8 cellular contexts compared by ENCODE assay signal in genomic region chrX:24050522-24051318, GRCh38. TPM values are rescaled to one million over a fixed set of nuclear protein-coding genes. Genes with fewer than 3 reads are reported as not detected.
A peak's percentile ranks its signal among the peaks of the same experiment; 100 is the strongest.
DNase-seq lines count a peak whose midpoint lies in the region; ATAC-seq, FAIRE-seq and TF ChIP-seq lines count a peak whose summit lies in the region.
"Not testable (repeated sequence)": the region's sequence is repeated elsewhere in the genome, so short reads cannot be mapped to it uniquely, and the experiment has no call there.

No MANE protein-coding gene starts in this region.

- H3K4me3 Mint-ChIP-seq in CD8-positive, alpha-beta memory T cell, result peak overlapping the region in 5 of 7 donors; percentile 39 to 64 (median 46)
- not testable (repeated sequence) for H3K4me3 Mint-ChIP-seq in WTC11
- H3K4me3 Mint-ChIP-seq in activated T-cell treated with anti-CD3 and anti-CD28 coated beads, Interleukin-2, amount 50 U/mL, for 72 hours, result peak overlapping the region; percentile 27 to 59
- peak overlapping the region; percentile 38 for H3K4me3 Mint-ChIP-seq in activated naive CD8-positive, alpha-beta T cell treated with anti-CD3 and anti-CD28 coated beads, Interleukin-2, amount 50 U/mL, for 24 hours

- intact Hi-C loops in HepG2 (cut with micrococcal nuclease; ENCODE audit: unreplicated experiment); testis (cut with DNase I; ENCODE audit: low total_unique reads): not testable (repeated sequence)

- not testable (repeated sequence) for H2AFZ ChIP-seq in HepG2 (ENCODE audit: low read length)
- H2AFZ ChIP-seq in neuronal stem cell (ENCODE audit: low read length), result peak overlapping the region; percentile 22

- TSS peak; percentile 55 for BruUV-seq in HepG2 (replicated peaks; lab: Mats Ljungman, UMichigan)

- not testable (repeated sequence) for H4K91ac ChIP-seq in neuronal stem cell (ENCODE audit: low read depth, low read length, poor library complexity)

- TF ChIP-seq RAD21 in HepG2 (CRISPR knock-in tag; IDR thresholded peaks at IDR 0.05), result not testable (repeated sequence)

- not testable (repeated sequence) for TF ChIP-seq EP300 in HepG2 (IDR thresholded peaks at IDR 0.05; ENCODE audit: low read depth in 2 of 2, low read length in 2 of 2); HepG2 (CRISPR knock-in tag; IDR thresholded peaks at IDR 0.05; ENCODE audit: borderline replicate concordance)

- WGBS in HepG2 (ENCODE audit: low lambda C conversion rate), result 0% methylated on average over 7 of the region's 26 CpGs
- WGBS in neuronal stem cell (ENCODE audit: extremely low coverage in 2 of 2, insufficient read length in 2 of 2, insufficient replicate concordance in 1 of 2), 2 donors, result no CpG with 5 or more reads among the region's 26 CpGs
- 73 to 100% methylated on average over 1 to 25 of the region's 26 CpGs for WGBS in testis, 2 donors

- not testable (repeated sequence) for H3K36me3 Mint-ChIP-seq in CD8-positive, alpha-beta memory T cell; WTC11; activated T-cell treated with anti-CD3 and anti-CD28 coated beads, Interleukin-2, amount 50 U/mL, for 72 hours (ENCODE audit: insufficient read depth in 2 of 2); activated naive CD8-positive, alpha-beta T cell treated with anti-CD3 and anti-CD28 coated beads, Interleukin-2, amount 50 U/mL, for 24 hours (ENCODE audit: low read depth)

- not testable (repeated sequence) for H3K4me1 Mint-ChIP-seq in CD8-positive, alpha-beta memory T cell; WTC11; activated T-cell treated with anti-CD3 and anti-CD28 coated beads, Interleukin-2, amount 50 U/mL, for 72 hours (ENCODE audit: low read depth); activated naive CD8-positive, alpha-beta T cell treated with anti-CD3 and anti-CD28 coated beads, Interleukin-2, amount 50 U/mL, for 24 hours

- not testable (repeated sequence) for H3K4ac ChIP-seq in neuronal stem cell (ENCODE audit: low read length)

- not testable (repeated sequence) for H3K18ac ChIP-seq in neuronal stem cell (ENCODE audit: low read length)

- not testable (repeated sequence) for H3K27me3 ChIP-seq in CD8-positive, alpha-beta memory T cell (ENCODE audit: insufficient read depth, low read length, poor library complexity, severe bottlenecking); HepG2 (ENCODE audit: control insufficient read depth in 1 of 2, insufficient read depth in 2 of 2, low read length in 2 of 2); neuronal stem cell (ENCODE audit: control insufficient read depth in 3 of 3, insufficient read depth in 3 of 3, low read depth in 1 of 3, low read length in 3 of 3); testis

- DNase-seq in CD8-positive, alpha-beta memory T cell; WTC11 (ENCODE audit: low spot score); activated T-cell treated with anti-CD3 and anti-CD28 coated beads, Interleukin-2, amount 50 U/mL, for 72 hours; activated naive CD8-positive, alpha-beta T cell treated with anti-CD3 and anti-CD28 coated beads, Interleukin-2, amount 50 U/mL, for 24 hours; neuronal stem cell (ENCODE audit: low spot score): not testable (repeated sequence)
- DNase-seq in OCI-M1 (lab: John Stamatoyannopoulos, UW) (peak; percentile 34), HepG2 (ENCODE audit: low spot score) (peak; percentile 45), testis (peak; percentile 71)

- not testable (repeated sequence) for H3K79me1 ChIP-seq in neuronal stem cell (ENCODE audit: low read depth, low read length)

- H2AK5ac ChIP-seq in neuronal stem cell (ENCODE audit: low read depth, low read length), result not testable (repeated sequence)

- not testable (repeated sequence) for FAIRE-seq in HepG2 (lab: Jason Lieb, UNC)

- H2BK12ac ChIP-seq in neuronal stem cell (ENCODE audit: low read length), result not testable (repeated sequence)

- H3K23ac ChIP-seq in neuronal stem cell (ENCODE audit: low read depth, low read length, poor library complexity), result not testable (repeated sequence)

- ATAC-seq in WTC11; activated T-cell treated with anti-CD3 and anti-CD28 coated beads, Interleukin-2, amount 50 U/mL, for 72 hours (replicated peaks in 1 of 2); activated naive CD8-positive, alpha-beta T cell treated with anti-CD3 and anti-CD28 coated beads, Interleukin-2, amount 50 U/mL, for 24 hours: not testable (repeated sequence)
- peak; percentile 47 for ATAC-seq in HepG2

- H3K14ac ChIP-seq in neuronal stem cell (ENCODE audit: low read length), result not testable (repeated sequence)

- not testable (repeated sequence) for H3K9me3 ChIP-seq in CD8-positive, alpha-beta memory T cell (ENCODE audit: low read length); HepG2 (ENCODE audit: low read length); neuronal stem cell (replicated peaks in 1 of 2; ENCODE audit: control insufficient read depth in 2 of 2, insufficient read depth in 1 of 2, low read depth in 1 of 2, low read length in 2 of 2); testis

- TF ChIP-seq CTCF in WTC11 (IDR thresholded peaks at IDR 0.05); testis (IDR thresholded peaks at IDR 0.05): not testable (repeated sequence)
- TF ChIP-seq CTCF in HepG2 (CRISPR knock-in tag; IDR thresholded peaks at IDR 0.05), result peak; percentile 11; the same call in 1 of the 2 replicates

- H3K9me3 Mint-ChIP-seq in CD8-positive, alpha-beta memory T cell; WTC11; activated T-cell treated with anti-CD3 and anti-CD28 coated beads, Interleukin-2, amount 50 U/mL, for 72 hours; activated naive CD8-positive, alpha-beta T cell treated with anti-CD3 and anti-CD28 coated beads, Interleukin-2, amount 50 U/mL, for 24 hours: not testable (repeated sequence)

- H3K36me3 ChIP-seq in CD8-positive, alpha-beta memory T cell (ENCODE audit: insufficient read depth, low read length); HepG2 (replicated peaks in 1 of 2; ENCODE audit: control insufficient read depth in 1 of 2, insufficient read depth in 2 of 2, low read length in 2 of 2); neuronal stem cell (replicated peaks in 1 of 2; ENCODE audit: control insufficient read depth in 2 of 2, insufficient read depth in 2 of 2, low read length in 2 of 2); testis (ENCODE audit: low read depth, missing control alignments): not testable (repeated sequence)

- H4K8ac ChIP-seq in neuronal stem cell (ENCODE audit: low read depth, low read length), result not testable (repeated sequence)

- CTCF ChIA-PET in CD8-positive, alpha-beta memory T cell (lab: Charles Lee); WTC11 (lab: Charles Lee); HepG2 (lab: Yijun Ruan, JAX; ENCODE audit: low intra/inter-chr PET ratio, low total read pairs): not testable (repeated sequence)

- POLR2A ChIA-PET in CD8-positive, alpha-beta memory T cell (lab: Charles Lee); WTC11 (lab: Charles Lee): not testable (repeated sequence)
- POLR2A ChIA-PET in HepG2 (lab: Yijun Ruan, JAX), result interaction anchor here (0.6 to 2.5 kb wide), 13 partner anchors 10 to 268 kb away, joined by 3 to 26 read pairs (median 6); partner anchors contain the start of genes APOO, CXorf58, SAT1 and ZFX

- H3K27ac Mint-ChIP-seq in CD8-positive, alpha-beta memory T cell, result peak overlapping the region in 3 of 8 donors; percentile 48 to 76 (median 70)
- peak overlapping the region; percentile 37; the same call in 1 of the 2 replicates for H3K27ac Mint-ChIP-seq in WTC11
- not testable (repeated sequence) for H3K27ac Mint-ChIP-seq in activated T-cell treated with anti-CD3 and anti-CD28 coated beads, Interleukin-2, amount 50 U/mL, for 72 hours; activated naive CD8-positive, alpha-beta T cell treated with anti-CD3 and anti-CD28 coated beads, Interleukin-2, amount 50 U/mL, for 24 hours

- in situ Hi-C loops in HepG2 (cut with HindIII; ENCODE audit: extremely low pct_ligation_motif_present, low pct_unique_long_range_greater_than_20kb), result not testable (repeated sequence)

- not testable (repeated sequence) for H2BK120ac ChIP-seq in neuronal stem cell (ENCODE audit: low read depth, low read length)

- H2BK15ac ChIP-seq in neuronal stem cell (ENCODE audit: low read length), result not testable (repeated sequence)

- peak overlapping the region; percentile 67 for H3K9ac ChIP-seq in HepG2 (ENCODE audit: insufficient read depth, low read depth, low read length)
- H3K9ac ChIP-seq in neuronal stem cell (ENCODE audit: low read depth, low read length, poor library complexity), result not testable (repeated sequence)

- peak; percentile 55 to 78 for TF ChIP-seq POLR2A in HepG2 (IDR thresholded peaks at IDR 0.05; ENCODE audit: insufficient read depth in 1 of 2, low read depth in 2 of 2, low read length in 2 of 2)
- not testable (repeated sequence) for TF ChIP-seq POLR2A in testis (IDR thresholded peaks at IDR 0.05)

- not testable (repeated sequence) for H3K79me2 ChIP-seq in HepG2 (ENCODE audit: insufficient read depth, low read length)

- not testable (repeated sequence) for H3K27me3 Mint-ChIP-seq in CD8-positive, alpha-beta memory T cell; WTC11 (ENCODE audit: low read depth); activated T-cell treated with anti-CD3 and anti-CD28 coated beads, Interleukin-2, amount 50 U/mL, for 72 hours (ENCODE audit: low read depth); activated naive CD8-positive, alpha-beta T cell treated with anti-CD3 and anti-CD28 coated beads, Interleukin-2, amount 50 U/mL, for 24 hours

- not testable (repeated sequence) for H3K4me1 ChIP-seq in CD8-positive, alpha-beta memory T cell (ENCODE audit: insufficient read depth, low read length); HepG2 (ENCODE audit: insufficient read depth, low read length); neuronal stem cell (ENCODE audit: control insufficient read depth in 2 of 2, insufficient read depth in 1 of 2, low read depth in 1 of 2, low read length in 2 of 2); testis

- H3K4me2 ChIP-seq in HepG2 (ENCODE audit: low read depth, low read length), result peak overlapping the region; percentile 58
- H3K4me2 ChIP-seq in neuronal stem cell (ENCODE audit: insufficient read depth, low read length, poor library complexity, severe bottlenecking), result not testable (repeated sequence)

- H4K20me1 ChIP-seq in HepG2 (ENCODE audit: insufficient read depth, low read length), result not testable (repeated sequence)

- H3K27ac ChIP-seq in CD8-positive, alpha-beta memory T cell (ENCODE audit: low read depth, low read length); neuronal stem cell (replicated peaks; ENCODE audit: low read length); testis: not testable (repeated sequence)
- H3K27ac ChIP-seq in HepG2 (ENCODE audit: extremely low read length, insufficient read depth, low read length), result peak overlapping the region; percentile 43

- H3K4me3 ChIP-seq in CD8-positive, alpha-beta memory T cell (ENCODE audit: low read length); neuronal stem cell (ENCODE audit: low read length in 2 of 2); testis: not testable (repeated sequence)
- H3K4me3 ChIP-seq in HepG2 (replicated peaks in 1 of 3; ENCODE audit: insufficient read depth in 1 of 3, low read depth in 2 of 3, low read length in 3 of 3), result peak overlapping the region; percentile 41 to 63 (median 55); a peak in 5 of 6 replicates

- not testable (repeated sequence) for H2BK5ac ChIP-seq in neuronal stem cell (ENCODE audit: low read length)

RNA-seq across cellular contexts. Expression of gene EIF2S3, which starts 4.0 kb away (rescaled TPM):
- total RNA-seq in CD8-positive, alpha-beta memory T cell, result 100 to 1,000 TPM; 259 to 277 TPM
- polyA plus RNA-seq in CD8-positive, alpha-beta memory T cell, result 95.6 TPM
- total RNA-seq in WTC11 (2021) (251 to 299 TPM (median 264 TPM) in 3 replicates), HepG2 (2016; rRNA removed; fragmentation: Illumina TruSeq; extraction: Trizol) (183 and 238 TPM in 2 replicates), testis (10 to 100 TPM; 65.4 to 66.5 TPM)
- total RNA-seq in activated T-cell treated with anti-CD3 and anti-CD28 coated beads, Interleukin-2, amount 50 U/mL, for 72 hours, result 100 to 1,000 TPM; 320 to 443 TPM
- 37.3 and 41.7 TPM in 2 replicates for total RNA-seq in HepG2 (2016; cell fraction: cytosol; rRNA removed; fragmentation: Illumina TruSeq; extraction: Trizol; ENCODE audit: low read depth)
- total RNA-seq in HepG2 (2016; cell fraction: insoluble cytoplasmic fraction; rRNA removed; fragmentation: Illumina TruSeq; extraction: Trizol), result 180 and 236 TPM in 2 replicates
- 150 and 183 TPM in 2 replicates for total RNA-seq in HepG2 (2016; cell fraction: membrane; rRNA removed; fragmentation: Illumina TruSeq; extraction: Trizol)
- 88.9 and 103 TPM in 2 replicates for total RNA-seq in HepG2 (2016; cell fraction: nucleus; rRNA removed; fragmentation: Illumina TruSeq; extraction: Trizol)
- polyA plus RNA-seq in HepG2 (2011; rRNA removed) (60.2 and 61.0 TPM in 2 replicates), testis (ENCODE audit: insufficient read depth, low read depth, low replicate concordance) (44.0 TPM)
- polyA plus RNA-seq in HepG2 (2011; cell fraction: cytosol; rRNA removed), result 51.3 and 69.8 TPM in 2 replicates
- polyA plus RNA-seq in HepG2 (2011; cell fraction: nucleus; rRNA removed), result 54.5 and 74.4 TPM in 2 replicates
- polyA plus RNA-seq in HepG2 (2012), result 96.5 and 126 TPM in 2 replicates
- 25.0 and 25.4 TPM in 2 replicates for polyA plus RNA-seq in HepG2 (2016; cell fraction: cytosol; fragmentation: Illumina TruSeq; extraction: Trizol; ENCODE audit: low read depth)
- polyA plus RNA-seq in HepG2 (2016; cell fraction: insoluble cytoplasmic fraction; fragmentation: Illumina TruSeq; extraction: Trizol; ENCODE audit: low read depth), result 189 and 202 TPM in 2 replicates
- 88.6 and 105 TPM in 2 replicates for polyA plus RNA-seq in HepG2 (2016; cell fraction: membrane; fragmentation: Illumina TruSeq; extraction: Trizol; ENCODE audit: low read depth)
- polyA plus RNA-seq in HepG2 (2016; cell fraction: nucleus; fragmentation: Illumina TruSeq; extraction: Trizol; ENCODE audit: insufficient read depth, low read depth), result 139 and 141 TPM in 2 replicates
- polyA minus RNA-seq in HepG2 (2011; rRNA and poly(A)+ RNA removed; ENCODE audit: low replicate concordance), result 107 and 391 TPM in 2 replicates
- polyA minus RNA-seq in HepG2 (2011; cell fraction: cytosol; rRNA and poly(A)+ RNA removed), result 321 and 334 TPM in 2 replicates
- 66.2 and 96.0 TPM in 2 replicates for polyA minus RNA-seq in HepG2 (2011; cell fraction: nucleus; rRNA and poly(A)+ RNA removed)
- 115 TPM for polyA plus RNA-seq in neuronal stem cell (2013, experiment 1 of 2)
- polyA plus RNA-seq in neuronal stem cell (2013, experiment 2 of 2), result 117 TPM

RNA-seq across cellular contexts. Expression of gene KLHL15, which starts 23.7 kb away (rescaled TPM):
- total RNA-seq in CD8-positive, alpha-beta memory T cell, result 1 to 10 TPM; 8.6 to 8.7 TPM
- polyA plus RNA-seq in CD8-positive, alpha-beta memory T cell, result 3.6 TPM
- total RNA-seq in WTC11 (2021) (6.6 to 7.4 TPM (median 7.2 TPM) in 3 replicates), HepG2 (2016; rRNA removed; fragmentation: Illumina TruSeq; extraction: Trizol) (5.5 and 6.9 TPM in 2 replicates), testis (10 to 100 TPM; 82.4 to 83.4 TPM)
- total RNA-seq in activated T-cell treated with anti-CD3 and anti-CD28 coated beads, Interleukin-2, amount 50 U/mL, for 72 hours, result 10 to 100 TPM; 17.9 to 19.9 TPM
- total RNA-seq in HepG2 (2016; cell fraction: cytosol; rRNA removed; fragmentation: Illumina TruSeq; extraction: Trizol; ENCODE audit: low read depth), result 0.51 and 0.62 TPM in 2 replicates
- 5.3 and 6.4 TPM in 2 replicates for total RNA-seq in HepG2 (2016; cell fraction: insoluble cytoplasmic fraction; rRNA removed; fragmentation: Illumina TruSeq; extraction: Trizol)
- 1.7 and 2.2 TPM in 2 replicates for total RNA-seq in HepG2 (2016; cell fraction: membrane; rRNA removed; fragmentation: Illumina TruSeq; extraction: Trizol)
- 7.2 and 8.4 TPM in 2 replicates for total RNA-seq in HepG2 (2016; cell fraction: nucleus; rRNA removed; fragmentation: Illumina TruSeq; extraction: Trizol)
- polyA plus RNA-seq in HepG2 (2011; rRNA removed) (2.1 and 2.8 TPM in 2 replicates), testis (ENCODE audit: insufficient read depth, low read depth, low replicate concordance) (31.5 TPM)
- 0.93 and 1.6 TPM in 2 replicates for polyA plus RNA-seq in HepG2 (2011; cell fraction: cytosol; rRNA removed)
- polyA plus RNA-seq in HepG2 (2011; cell fraction: nucleus; rRNA removed), result 2.0 TPM in 2 replicates
- 2.3 and 2.5 TPM in 2 replicates for polyA plus RNA-seq in HepG2 (2012)
- polyA plus RNA-seq in HepG2 (2016; cell fraction: cytosol; fragmentation: Illumina TruSeq; extraction: Trizol; ENCODE audit: low read depth), result 0.10 and 0.11 TPM in 2 replicates
- 3.6 and 3.9 TPM in 2 replicates for polyA plus RNA-seq in HepG2 (2016; cell fraction: insoluble cytoplasmic fraction; fragmentation: Illumina TruSeq; extraction: Trizol; ENCODE audit: low read depth)
- 0.63 and 0.66 TPM in 2 replicates for polyA plus RNA-seq in HepG2 (2016; cell fraction: membrane; fragmentation: Illumina TruSeq; extraction: Trizol; ENCODE audit: low read depth)
- polyA plus RNA-seq in HepG2 (2016; cell fraction: nucleus; fragmentation: Illumina TruSeq; extraction: Trizol; ENCODE audit: insufficient read depth, low read depth), result 7.2 and 7.3 TPM in 2 replicates
- 2.7 and 15.6 TPM in 2 replicates for polyA minus RNA-seq in HepG2 (2011; rRNA and poly(A)+ RNA removed; ENCODE audit: low replicate concordance)
- 3.5 and 4.1 TPM in 2 replicates for polyA minus RNA-seq in HepG2 (2011; cell fraction: cytosol; rRNA and poly(A)+ RNA removed)
- 8.5 and 13.3 TPM in 2 replicates for polyA minus RNA-seq in HepG2 (2011; cell fraction: nucleus; rRNA and poly(A)+ RNA removed)
- polyA plus RNA-seq in neuronal stem cell (2013, experiment 1 of 2), result 4.1 TPM
- polyA plus RNA-seq in neuronal stem cell (2013, experiment 2 of 2), result 4.2 TPM
